In genomic region chr18:24112874-24113615, GRCh38 we compare ENCODE assay signal across 1 cellular context.
TF ChIP-seq lines count a peak whose summit lies in the region.

No MANE protein-coding gene starts in this region.

TF ChIP-seq in H1, 55 proteins besides CTCF, POLR2A, EP300 and RAD21:
- no peak for TF ChIP-seq KDM1A (IDR thresholded peaks at IDR 0.05; ENCODE audit: borderline replicate concordance, low read length)
- no peak for TF ChIP-seq POU5F1 (IDR thresholded peaks at IDR 0.05; ENCODE audit: low read depth, low read length)
- TF ChIP-seq TBP (IDR thresholded peaks at IDR 0.05; ENCODE audit: low read depth, low read length), result no peak
- no peak for TF ChIP-seq BCL11A (IDR thresholded peaks at IDR 0.05; ENCODE audit: low read depth in 2 of 2, low read length in 2 of 2)
- TF ChIP-seq YY1 (IDR thresholded peaks at IDR 0.05; ENCODE audit: low read depth, low read length), result no peak
